ENCODE assay signal across 23 cellular contexts in genomic region chr2:68045337-68045736, GRCh38. TPM values are rescaled to one million over a fixed set of nuclear protein-coding genes. Genes with fewer than 3 reads are reported as not detected.
DNase-seq lines count a peak whose midpoint lies in the region; ATAC-seq, FAIRE-seq and TF ChIP-seq lines count a peak whose summit lies in the region.
"Had no signal": no experiment of that assay in that cellular context is flagged by ENCODE, and none has a peak within 500 bp of the region (broad histone marks: within the 10 kb centered on the region; RNA-seq: fewer than 3 reads in every experiment).

No MANE protein-coding gene starts in this region.

- H3K9me3 ChIP-seq in keratinocyte (ENCODE audit: control insufficient read depth, low read depth, low read length) = no peaks in the 10 kb centered on the region
- H3K9me3 ChIP-seq: gastroesophageal sphincter, left lung had no signal

- no peak overlapping the region for H2BK120ac ChIP-seq in mesendoderm (ENCODE audit: low read depth, low read length)

- H2AFZ ChIP-seq in keratinocyte (ENCODE audit: control insufficient read depth, low read length) = no peak overlapping the region
- H2AFZ ChIP-seq: GM23338 had no signal

- TF ChIP-seq CTCF in AG10803 (conservative IDR thresholded peaks at IDR 0.05; ENCODE audit: low read length) = no peak
- no peak for TF ChIP-seq CTCF in RWPE1 (conservative IDR thresholded peaks at IDR 0.05; ENCODE audit: low read depth)
- TF ChIP-seq CTCF in keratinocyte (optimal IDR thresholded peaks at IDR 0.05 in 1 of 3, IDR thresholded peaks at IDR 0.05 in 1 of 3, conservative IDR thresholded peaks at IDR 0.05 in 1 of 3; ENCODE audit: extremely low read depth in 1 of 3, insufficient read depth in 2 of 3, low read length in 3 of 3) = no peak

- H3K79me2 ChIP-seq in keratinocyte (ENCODE audit: control insufficient read depth, insufficient read depth, low read length) (peaks cover 17% of the 10 kb centered on the region), mesendoderm (ENCODE audit: control insufficient read depth, insufficient read depth, low read length) (no peaks in the 10 kb centered on the region)

- no peak overlapping the region for H4K5ac ChIP-seq in mesendoderm (ENCODE audit: low read length)

- H3K36me3 ChIP-seq in keratinocyte (ENCODE audit: control insufficient read depth in 2 of 2, extremely low read depth in 1 of 2, insufficient read depth in 2 of 2, low read length in 2 of 2) (no peaks in the 10 kb centered on the region), mesendoderm (ENCODE audit: control insufficient read depth, insufficient read depth, low read length) (no peaks in the 10 kb centered on the region)

- H3K4me1 ChIP-seq in keratinocyte (ENCODE audit: control insufficient read depth, extremely low read depth, insufficient read depth, low read length) = peaks cover 8% of the 10 kb centered on the region
- H3K4me1 ChIP-seq in mesendoderm (ENCODE audit: control insufficient read depth, low read depth, low read length) = no peaks in the 10 kb centered on the region
- H3K4me1 ChIP-seq: left lung had no signal

- H3K4me3 ChIP-seq in AG10803 (ENCODE audit: low read length) (no peak overlapping the region), keratinocyte (ENCODE audit: control insufficient read depth in 2 of 3, extremely low read depth in 1 of 3, insufficient read depth in 2 of 3, low read depth in 1 of 3, low read length in 3 of 3) (no peak overlapping the region), mesendoderm (ENCODE audit: low read length) (no peak overlapping the region)
- H3K4me3 ChIP-seq: gastroesophageal sphincter, GM23338, left lung had no signal

- POLR2A ChIA-PET in RWPE1 (lab: Yijun Ruan, JAX; ENCODE audit: low non-redundant PET) = no interaction called here

- no peak overlapping the region for H3K18ac ChIP-seq in mesendoderm (ENCODE audit: low read length)

- DNase-seq in AG10803 (ENCODE audit: low read depth) (peak; percentile 49), HCEC 1CT (peak; percentile 79), RWPE1 (ENCODE audit: low spot score) (peak; percentile 71), keratinocyte (ENCODE audit: low read depth, low spot score) (no peak), medulla oblongata (ENCODE audit: extremely low spot score) (no peak), mesendoderm (no peak)
- no peak for DNase-seq in stimulated activated naive CD4-positive, alpha-beta T cell treated with Interleukin-2 at 50 U/mL for 16 hours (lab: John Stamatoyannopoulos, UW)
- DNase-seq: activated CD4-positive, alpha-beta T cell treated with anti-CD3 and anti-CD28 coated beads, Interleukin-2, amount 50 U/mL, for 1 hour; activated naive CD4-positive, alpha-beta T cell treated with anti-CD3 and anti-CD28 coated beads, Interleukin-2, amount 10 ng/mL, durations not matched to agents 7 days and 5 days; activated T-cell treated with anti-CD3 and anti-CD28 coated beads for 4 hours; AML-193; left lung; NCI-H187; NCI-H82; occipital lobe; stimulated activated CD4-positive, alpha-beta T cell treated with anti-CD3 and anti-CD28 coated beads, Interleukin-1b, Interleukin-23, amount 100 ng/mL, for 48 hours; SW 1271 had no signal

- H4K8ac ChIP-seq in mesendoderm (ENCODE audit: low read depth, low read length) = no peak overlapping the region

- dilution Hi-C loops in keratinocyte (cut with MboI; ENCODE audit: extremely low pct_ligation_motif_present, low sequenced_read_pairs) = no loop called here

- H3K23ac ChIP-seq in mesendoderm (ENCODE audit: low read length) = no peak overlapping the region

- H3K9ac ChIP-seq in keratinocyte (ENCODE audit: control insufficient read depth, extremely low read depth, insufficient read depth, low read length) (no peak overlapping the region), mesendoderm (ENCODE audit: low read length) (no peak overlapping the region)

- H3K56ac ChIP-seq in mesendoderm (ENCODE audit: low read length) = no peak overlapping the region

- H3K4ac ChIP-seq in mesendoderm (ENCODE audit: low read depth, low read length) = no peak overlapping the region

- no peak for ATAC-seq in GM18517 (IDR thresholded peaks at IDR 0.05; ENCODE audit: unreplicated experiment)
- ATAC-seq: gastroesophageal sphincter, GM23338, left lung, sciatic nerve had no signal

- H3K4me2 ChIP-seq in keratinocyte (ENCODE audit: control insufficient read depth, extremely low read depth, insufficient read depth, low read depth, low read length) = no peak overlapping the region
- H3K4me2 ChIP-seq in mesendoderm (ENCODE audit: low read length) = no peak overlapping the region
- H3K4me2 ChIP-seq: GM23338 had no signal

- no CpG with 5 or more reads among the region's 1 CpG for WGBS in mesendoderm (ENCODE audit: extremely low coverage, insufficient coverage, low lambda C conversion rate)

- no peaks in the 10 kb centered on the region for H4K20me1 ChIP-seq in keratinocyte (ENCODE audit: control insufficient read depth, extremely low read depth, insufficient read depth, low read length)

- no peaks in the 10 kb centered on the region for H3K27me3 ChIP-seq in keratinocyte (ENCODE audit: control insufficient read depth, extremely low read depth, insufficient read depth, low read length)
- H3K27me3 ChIP-seq in mesendoderm (ENCODE audit: insufficient read depth, low read length, poor library complexity) = no peaks in the 10 kb centered on the region
- H3K27me3 ChIP-seq: gastroesophageal sphincter, left lung had no signal

- H3K79me1 ChIP-seq in mesendoderm (ENCODE audit: low read length) = peaks cover 2% of the 10 kb centered on the region

- no peak for FAIRE-seq in keratinocyte (lab: Jason Lieb, UNC)
- FAIRE-seq: astrocyte, urothelium cell line had no signal

- H2BK15ac ChIP-seq in mesendoderm (replicated peaks; ENCODE audit: low read depth) = no peak overlapping the region

- CTCF ChIA-PET in RWPE1 (lab: Yijun Ruan, JAX) = interaction anchor here (0.7 kb wide), 1 partner anchor 532 kb away, joined by 4 read pairs; no protein-coding TSS in a partner anchor

- no peak overlapping the region for H3K27ac ChIP-seq in RWPE1
- peak overlapping the region; percentile 40 for H3K27ac ChIP-seq in keratinocyte (ENCODE audit: control insufficient read depth, insufficient read depth, low read length)
- H3K27ac ChIP-seq in mesendoderm (ENCODE audit: low read depth, low read length) = no peak overlapping the region
- H3K27ac ChIP-seq: gastroesophageal sphincter, left lung had no signal

- H2AK5ac ChIP-seq in mesendoderm (ENCODE audit: low read length) = no peak overlapping the region

- H2BK5ac ChIP-seq in mesendoderm (ENCODE audit: low read length) = no peak overlapping the region

- H3K9me1 ChIP-seq in keratinocyte (ENCODE audit: control insufficient read depth, extremely low read depth, insufficient read depth, low read length) = no peaks in the 10 kb centered on the region

RNA-seq across cellular contexts. Expression of gene C1D, which starts 17.5 kb away (rescaled TPM):
- polyA plus RNA-seq in keratinocyte = 22.6 to 45.3 TPM (median 36.4 TPM) in 3 replicates
- 35.1 TPM for polyA plus RNA-seq in keratinocyte (2011; ENCODE audit: low read depth)
- polyA plus RNA-seq in keratinocyte (2011; cell fraction: cytosol; rRNA removed) = 22.5 and 34.7 TPM in 2 replicates
- 11.9 and 34.1 TPM in 2 replicates for polyA plus RNA-seq in keratinocyte (2011; cell fraction: nucleus; rRNA removed)
- 18.7 and 32.1 TPM in 2 replicates for polyA plus RNA-seq in keratinocyte (2012; ENCODE audit: low replicate concordance)
- polyA minus RNA-seq in keratinocyte = 0.52 to 4.4 TPM (median 1.8 TPM) in 3 replicates
- polyA minus RNA-seq in keratinocyte (2011; cell fraction: cytosol; rRNA and poly(A)+ RNA removed) = 2.7 TPM
- polyA minus RNA-seq in keratinocyte (2011; cell fraction: nucleus; rRNA and poly(A)+ RNA removed) = 1.7 and 2.7 TPM in 2 replicates
- polyA plus RNA-seq in mesendoderm (2013, experiment 1 of 2) = 30.5 TPM
- 30.7 TPM for polyA plus RNA-seq in mesendoderm (2013, experiment 2 of 2)

Comparison
In these comparisons a context has a peak if more than half of its experiments do, and no peak if none do; other contexts are left out.
1. DNase-seq: peak in AG10803 (single experiment), HCEC 1CT (single experiment) and RWPE1 (single experiment); none in keratinocyte (single experiment), medulla oblongata (single experiment), mesendoderm (single experiment) and stimulated activated naive CD4-positive, alpha-beta T cell treated with Interleukin-2 at 50 U/mL for 16 hours (single experiment).